ENCODE assay signal across 2 cellular contexts in the genomic region with DNA sequence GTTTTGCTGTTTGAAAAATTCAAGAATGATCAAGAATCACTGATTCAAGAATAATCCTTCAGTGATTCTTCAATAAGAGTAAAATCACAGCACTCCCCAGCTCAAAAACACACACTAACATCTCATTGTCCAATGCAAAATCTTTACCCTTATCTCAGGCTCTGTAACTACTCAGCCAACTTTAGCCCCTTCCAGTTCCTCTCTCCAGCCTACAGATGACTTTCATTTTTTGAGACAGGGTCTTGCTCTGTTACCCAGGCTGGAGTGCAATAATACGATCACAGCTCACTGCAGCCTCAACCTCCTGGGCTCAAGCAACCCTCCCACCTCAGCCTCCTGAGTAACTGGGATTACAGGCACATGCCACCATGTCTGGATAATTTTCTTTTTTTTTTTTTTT.
TF ChIP-seq lines count a peak whose summit lies in the region.

No MANE protein-coding gene starts in this region.

TF ChIP-seq in SK-N-SH, 30 proteins besides CTCF, POLR2A, EP300 and RAD21:
- no peak for TF ChIP-seq POLR2AphosphoS5 (IDR thresholded peaks at IDR 0.05; ENCODE audit: low read depth, low read length)
- no peak for TF ChIP-seq FOSL2 (IDR thresholded peaks at IDR 0.05; ENCODE audit: borderline replicate concordance, low read depth)
- no peak for TF ChIP-seq CHD2 (IDR thresholded peaks at IDR 0.05; ENCODE audit: low read length, partially characterized antibody)
- TF ChIP-seq MXI1 (IDR thresholded peaks at IDR 0.05; ENCODE audit: low read depth, low read length) = no peak
- no peak for TF ChIP-seq NRF1 (IDR thresholded peaks at IDR 0.05; ENCODE audit: low read depth, low read length)
- no peak for TF ChIP-seq ELF1 (IDR thresholded peaks at IDR 0.05)
- TF ChIP-seq TEAD4 (IDR thresholded peaks at IDR 0.05; ENCODE audit: borderline replicate concordance, insufficient read depth) = no peak
- TF ChIP-seq RXRA (IDR thresholded peaks at IDR 0.05; ENCODE audit: borderline replicate concordance, low read depth) = no peak
- TF ChIP-seq, protein P1, sequence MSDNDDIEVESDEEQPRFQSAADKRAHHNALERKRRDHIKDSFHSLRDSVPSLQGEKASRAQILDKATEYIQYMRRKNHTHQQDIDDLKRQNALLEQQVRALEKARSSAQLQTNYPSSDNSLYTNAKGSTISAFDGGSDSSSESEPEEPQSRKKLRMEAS (IDR thresholded peaks at IDR 0.05; ENCODE audit: low read depth) = no peak
- no peak for TF ChIP-seq PBX3 (IDR thresholded peaks at IDR 0.05)
- no peak for TF ChIP-seq FOXM1 (IDR thresholded peaks at IDR 0.05; ENCODE audit: low read depth)

TF ChIP-seq in SK-N-SH treated with all-trans-retinoic acid at 6 μM for 48 hours, 23 proteins besides CTCF, POLR2A, EP300 and RAD21 (continued from another document):
- TF ChIP-seq, protein P2, sequence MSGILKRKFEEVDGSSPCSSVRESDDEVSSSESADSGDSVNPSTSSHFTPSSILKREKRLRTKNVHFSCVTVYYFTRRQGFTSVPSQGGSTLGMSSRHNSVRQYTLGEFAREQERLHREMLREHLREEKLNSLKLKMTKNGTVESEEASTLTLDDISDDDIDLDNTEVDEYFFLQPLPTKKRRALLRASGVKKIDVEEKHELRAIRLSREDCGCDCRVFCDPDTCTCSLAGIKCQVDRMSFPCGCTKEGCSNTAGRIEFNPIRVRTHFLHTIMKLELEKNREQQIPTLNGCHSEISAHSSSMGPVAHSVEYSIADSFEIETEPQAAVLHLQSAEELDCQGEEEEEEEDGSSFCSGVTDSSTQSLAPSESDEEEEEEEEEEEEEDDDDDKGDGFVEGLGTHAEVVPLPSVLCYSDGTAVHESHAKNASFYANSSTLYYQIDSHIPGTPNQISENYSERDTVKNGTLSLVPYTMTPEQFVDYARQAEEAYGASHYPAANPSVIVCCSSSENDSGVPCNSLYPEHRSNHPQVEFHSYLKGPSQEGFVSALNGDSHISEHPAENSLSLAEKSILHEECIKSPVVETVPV (CRISPR knock-in tag; IDR thresholded peaks at IDR 0.05) = no peak
- TF ChIP-seq, protein P3, sequence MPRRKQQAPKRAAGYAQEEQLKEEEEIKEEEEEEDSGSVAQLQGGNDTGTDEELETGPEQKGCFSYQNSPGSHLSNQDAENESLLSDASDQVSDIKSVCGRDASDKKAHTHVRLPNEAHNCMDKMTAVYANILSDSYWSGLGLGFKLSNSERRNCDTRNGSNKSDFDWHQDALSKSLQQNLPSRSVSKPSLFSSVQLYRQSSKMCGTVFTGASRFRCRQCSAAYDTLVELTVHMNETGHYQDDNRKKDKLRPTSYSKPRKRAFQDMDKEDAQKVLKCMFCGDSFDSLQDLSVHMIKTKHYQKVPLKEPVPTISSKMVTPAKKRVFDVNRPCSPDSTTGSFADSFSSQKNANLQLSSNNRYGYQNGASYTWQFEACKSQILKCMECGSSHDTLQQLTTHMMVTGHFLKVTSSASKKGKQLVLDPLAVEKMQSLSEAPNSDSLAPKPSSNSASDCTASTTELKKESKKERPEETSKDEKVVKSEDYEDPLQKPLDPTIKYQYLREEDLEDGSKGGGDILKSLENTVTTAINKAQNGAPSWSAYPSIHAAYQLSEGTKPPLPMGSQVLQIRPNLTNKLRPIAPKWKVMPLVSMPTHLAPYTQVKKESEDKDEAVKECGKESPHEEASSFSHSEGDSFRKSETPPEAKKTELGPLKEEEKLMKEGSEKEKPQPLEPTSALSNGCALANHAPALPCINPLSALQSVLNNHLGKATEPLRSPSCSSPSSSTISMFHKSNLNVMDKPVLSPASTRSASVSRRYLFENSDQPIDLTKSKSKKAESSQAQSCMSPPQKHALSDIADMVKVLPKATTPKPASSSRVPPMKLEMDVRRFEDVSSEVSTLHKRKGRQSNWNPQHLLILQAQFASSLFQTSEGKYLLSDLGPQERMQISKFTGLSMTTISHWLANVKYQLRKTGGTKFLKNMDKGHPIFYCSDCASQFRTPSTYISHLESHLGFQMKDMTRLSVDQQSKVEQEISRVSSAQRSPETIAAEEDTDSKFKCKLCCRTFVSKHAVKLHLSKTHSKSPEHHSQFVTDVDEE (CRISPR knock-in tag; IDR thresholded peaks at IDR 0.05) = no peak
- TF ChIP-seq POU6F1 (CRISPR knock-in tag; IDR thresholded peaks at IDR 0.05; ENCODE audit: borderline replicate concordance, low read depth) (no peak), CSDC2 (CRISPR knock-in tag; IDR thresholded peaks at IDR 0.05) (no peak), ZNF565 (CRISPR knock-in tag; conservative IDR thresholded peaks at IDR 0.05; ENCODE audit: low read depth) (no peak), CREB5 (CRISPR knock-in tag; IDR thresholded peaks at IDR 0.05; ENCODE audit: low read depth) (no peak), ZFP3 (CRISPR knock-in tag; IDR thresholded peaks at IDR 0.05) (no peak), SNAI2 (CRISPR knock-in tag; IDR thresholded peaks at IDR 0.05) (no peak), ISL1 (CRISPR knock-in tag; IDR thresholded peaks at IDR 0.05) (no peak), OSR1 (CRISPR knock-in tag; IDR thresholded peaks at IDR 0.05) (no peak), TOX (CRISPR knock-in tag; IDR thresholded peaks at IDR 0.05; ENCODE audit: borderline replicate concordance) (no peak), ARNTL (CRISPR knock-in tag; IDR thresholded peaks at IDR 0.05; ENCODE audit: borderline replicate concordance, low read depth) (no peak), ESRRG (CRISPR knock-in tag; IDR thresholded peaks at IDR 0.05) (no peak), GLIS3 (CRISPR knock-in tag; IDR thresholded peaks at IDR 0.05) (no peak), PATZ1 (CRISPR knock-in tag; IDR thresholded peaks at IDR 0.05; ENCODE audit: borderline replicate concordance) (no peak), BACH2 (CRISPR knock-in tag; IDR thresholded peaks at IDR 0.05; ENCODE audit: borderline replicate concordance) (no peak), ZC3H10 (CRISPR knock-in tag; IDR thresholded peaks at IDR 0.05) (no peak), RARB (CRISPR knock-in tag; IDR thresholded peaks at IDR 0.05) (no peak)
